ENCODE assay signal across 14 cellular contexts in genomic region chr19:18377026-18377425, GRCh38. TPM values are rescaled to one million over a fixed set of nuclear protein-coding genes. Genes with fewer than 3 reads are reported as not detected.
A peak's percentile ranks its signal among the peaks of the same experiment; 100 is the strongest.
DNase-seq lines count a peak whose midpoint lies in the region; ATAC-seq and TF ChIP-seq lines count a peak whose summit lies in the region.
"Had no signal": no experiment of that assay in that cellular context is flagged by ENCODE, and none has a peak within 500 bp of the region (broad histone marks: within the 10 kb centered on the region; RNA-seq: fewer than 3 reads in every experiment).

No MANE protein-coding gene starts in this region.

- no peaks in the 10 kb centered on the region for H4K20me1 ChIP-seq in MM.1S (ENCODE audit: insufficient read depth, low read length)

- no peak overlapping the region for H2AFZ ChIP-seq in MM.1S (ENCODE audit: low read length)

- CTCF ChIA-PET in WTC11 (lab: Charles Lee), result interaction anchor here (1.0 kb wide), 2 partner anchors 11 to 27 kb away, joined by 3 to 6 read pairs; no protein-coding TSS in a partner anchor

- TF ChIP-seq CTCF in WTC11 (IDR thresholded peaks at IDR 0.05) (no peak), neural crest cell (conservative IDR thresholded peaks at IDR 0.05) (no peak), MM.1S (IDR thresholded peaks at IDR 0.05; ENCODE audit: low read length) (no peak), lower leg skin (IDR thresholded peaks at IDR 0.05) (no peak)

- no peaks in the 10 kb centered on the region for H3F3A ChIP-seq in MM.1S (ENCODE audit: insufficient read depth, low read length)

- no peaks in the 10 kb centered on the region for H3K36me3 Mint-ChIP-seq in WTC11
- no peaks in the 10 kb centered on the region for H3K36me3 Mint-ChIP-seq in neural crest cell (ENCODE audit: low read depth)

- H3K27ac Mint-ChIP-seq in WTC11 (no peak overlapping the region), neural crest cell (ENCODE audit: unreplicated experiment) (peak overlapping the region; percentile 35)
- H3K27ac Mint-ChIP-seq: activated CD4-positive, alpha-beta memory T cell treated with anti-CD3 and anti-CD28 coated beads, Interleukin-2, amount 10 ng/mL, durations not matched to agents 7 days and 5 days; activated T-helper 17 cell treated with anti-CD3 and anti-CD28 coated beads, Interleukin-2, amount 50 U/mL, for 72 hours; stimulated activated naive CD8-positive, alpha-beta T cell treated with anti-CD3 and anti-CD28 coated beads, Interleukin-15, amount 100 ng/mL, for 72 hours had no signal

- no peak for TF ChIP-seq EP300 in Ishikawa (IDR thresholded peaks at IDR 0.05; ENCODE audit: borderline replicate concordance)

- POLR2A ChIA-PET in WTC11 (lab: Charles Lee), result no interaction called here

- peak; percentile 82 for DNase-seq in DMS153 (lab: John Stamatoyannopoulos, UW)
- no peak for DNase-seq in WTC11 (ENCODE audit: low spot score)
- no peak for DNase-seq in neural crest cell (ENCODE audit: low read depth, low spot score)
- no peak for DNase-seq in MM.1S
- DNase-seq in lower leg skin (ENCODE audit: low spot score in 2 of 2), result no peak
- DNase-seq in activated CD4-positive, alpha-beta T cell treated with anti-CD3 and anti-CD28 coated beads for 4 hours, result no peak
- DNase-seq: activated CD4-positive, alpha-beta memory T cell treated with anti-CD3 and anti-CD28 coated beads, Interleukin-2, amount 10 ng/mL, durations not matched to agents 7 days and 5 days; aorta; foreskin fibroblast; sigmoid colon; stimulated activated naive CD8-positive, alpha-beta T cell treated with anti-CD3 and anti-CD28 coated beads, Interleukin-15, amount 100 ng/mL, for 72 hours had no signal

- TF ChIP-seq POLR2A in lower leg skin (IDR thresholded peaks at IDR 0.05), result no peak

- H3K36me3 ChIP-seq in MM.1S (replicated peaks; ENCODE audit: insufficient read depth, low read length), result no peaks in the 10 kb centered on the region
- H3K36me3 ChIP-seq: sigmoid colon had no signal

- WGBS in lower leg skin, 2 donors, result 79 to 84% methylated on average over 6 of the region's 6 CpGs

- H3K4me3 Mint-ChIP-seq in WTC11, result no peak overlapping the region
- no peak overlapping the region for H3K4me3 Mint-ChIP-seq in neural crest cell
- H3K4me3 Mint-ChIP-seq: activated CD4-positive, alpha-beta memory T cell treated with anti-CD3 and anti-CD28 coated beads, Interleukin-2, amount 10 ng/mL, durations not matched to agents 7 days and 5 days; activated T-helper 17 cell treated with anti-CD3 and anti-CD28 coated beads, Interleukin-2, amount 50 U/mL, for 72 hours; stimulated activated naive CD8-positive, alpha-beta T cell treated with anti-CD3 and anti-CD28 coated beads, Interleukin-15, amount 100 ng/mL, for 72 hours had no signal

- no peaks in the 10 kb centered on the region for H3K79me2 ChIP-seq in MM.1S (ENCODE audit: low read length)

- H3K9me3 Mint-ChIP-seq in WTC11 (no peaks in the 10 kb centered on the region), neural crest cell (no peaks in the 10 kb centered on the region)
- H3K9me3 Mint-ChIP-seq: activated CD4-positive, alpha-beta memory T cell treated with anti-CD3 and anti-CD28 coated beads, Interleukin-2, amount 10 ng/mL, durations not matched to agents 7 days and 5 days; activated T-helper 17 cell treated with anti-CD3 and anti-CD28 coated beads, Interleukin-2, amount 50 U/mL, for 72 hours; stimulated activated naive CD8-positive, alpha-beta T cell treated with anti-CD3 and anti-CD28 coated beads, Interleukin-15, amount 100 ng/mL, for 72 hours had no signal

- peaks cover 6% of the 10 kb centered on the region for H3K4me1 ChIP-seq in MM.1S (ENCODE audit: low read length)

- H3K9me3 ChIP-seq in MM.1S (replicated peaks; ENCODE audit: insufficient read depth, low read length), result no peaks in the 10 kb centered on the region
- H3K9me3 ChIP-seq: sigmoid colon had no signal

- peaks cover 25% of the 10 kb centered on the region for H3K4me1 Mint-ChIP-seq in WTC11
- H3K4me1 Mint-ChIP-seq in neural crest cell, result peaks cover 16% of the 10 kb centered on the region

- H3K4me2 ChIP-seq in MM.1S (ENCODE audit: low read depth, low read length), result no peak overlapping the region

- no peak for ATAC-seq in WTC11
- ATAC-seq: activated T-helper 17 cell treated with anti-CD3 and anti-CD28 coated beads, Interleukin-2, amount 50 U/mL, for 72 hours; stimulated activated naive CD8-positive, alpha-beta T cell treated with anti-CD3 and anti-CD28 coated beads, Interleukin-15, amount 100 ng/mL, for 72 hours had no signal

- TF ChIP-seq RAD21 in Ishikawa (IDR thresholded peaks at IDR 0.05; ENCODE audit: low read depth), result no peak

- no peak overlapping the region for H3K27ac ChIP-seq in MM.1S (ENCODE audit: low read length)

- no peaks in the 10 kb centered on the region for H3K9me2 ChIP-seq in MM.1S (replicated peaks; ENCODE audit: insufficient read depth, low read length)

- H3K27me3 ChIP-seq in MM.1S (replicated peaks; ENCODE audit: insufficient read depth, low read length), result no peaks in the 10 kb centered on the region
- H3K27me3 ChIP-seq: sigmoid colon had no signal

- intact Hi-C loops in lower leg skin (cut with DNase I; ENCODE audit: low total_unique reads), result no loop called here

- H3K9ac ChIP-seq in MM.1S (ENCODE audit: low read length), result no peak overlapping the region

- H3K27me3 Mint-ChIP-seq in WTC11 (ENCODE audit: low read depth) (no peaks in the 10 kb centered on the region), neural crest cell (ENCODE audit: low read depth) (no peaks in the 10 kb centered on the region)
- H3K27me3 Mint-ChIP-seq: activated T-helper 17 cell treated with anti-CD3 and anti-CD28 coated beads, Interleukin-2, amount 50 U/mL, for 72 hours had no signal

- H3K4me3 ChIP-seq in MM.1S (ENCODE audit: low read length) (no peak overlapping the region), lower leg skin (ENCODE audit: low read depth, poor library complexity, severe bottlenecking) (no peak overlapping the region)
- H3K4me3 ChIP-seq: sigmoid colon had no signal

TF ChIP-seq in Ishikawa, 13 proteins besides CTCF, POLR2A, EP300 and RAD21:
- TF ChIP-seq TAF1 (IDR thresholded peaks at IDR 0.05; ENCODE audit: low read depth), result no peak
- 0 out of 2 replicates have a peak, but pooled peaks have one; percentile 32 for TF ChIP-seq TCF12 (IDR thresholded peaks at IDR 0.05; ENCODE audit: low read depth)

TF ChIP-seq in WTC11, 78 proteins besides CTCF, POLR2A, EP300 and RAD21:
- TF ChIP-seq ZNF423 (CRISPR knock-in tag; IDR thresholded peaks at IDR 0.05) (no peak), ZNF425 (CRISPR knock-in tag; conservative IDR thresholded peaks at IDR 0.05) (no peak), ZNF121 (CRISPR knock-in tag; IDR thresholded peaks at IDR 0.05) (peak; percentile 62; the same call in 1 of the 2 replicates)

RNA-seq across cellular contexts. Expression of gene GDF15, which starts 8.9 kb away (rescaled TPM):
- total RNA-seq in WTC11 (2021), result 18.3 to 27.3 TPM (median 19.1 TPM) in 3 replicates
- 1.2 TPM in 2 replicates for total RNA-seq in neural crest cell
- total RNA-seq in lower leg skin, result 1 to 10 TPM in 2 of 4 donors, under 1 TPM in 1, not detected in 1; 0.49 to 5.1 (median 4.5) TPM
- total RNA-seq: activated CD4-positive, alpha-beta memory T cell treated with anti-CD3 and anti-CD28 coated beads, Interleukin-2, amount 10 ng/mL, durations not matched to agents 7 days and 5 days had no signal

RNA-seq across cellular contexts. Expression of gene LRRC25, which starts 20.4 kb away (rescaled TPM):
- total RNA-seq in WTC11 (2021) (0.07 to 0.31 TPM (median 0.18 TPM) in 3 replicates), neural crest cell (not detected in 2 replicates), lower leg skin (1 to 10 TPM in 3 of 4 donors, not detected in 1; 1.2 to 3.4 (median 2.2) TPM)
- total RNA-seq: activated CD4-positive, alpha-beta memory T cell treated with anti-CD3 and anti-CD28 coated beads, Interleukin-2, amount 10 ng/mL, durations not matched to agents 7 days and 5 days; activated T-helper 17 cell treated with anti-CD3 and anti-CD28 coated beads, Interleukin-2, amount 50 U/mL, for 72 hours; RPMI7951 had no signal

RNA-seq across cellular contexts. Expression of gene PGPEP1, which starts 36.6 kb away (rescaled TPM):
- 39.2 to 68.1 TPM (median 40.8 TPM) in 3 replicates for total RNA-seq in WTC11 (2021)
- 5.2 and 8.3 TPM in 2 replicates for total RNA-seq in neural crest cell
- total RNA-seq in lower leg skin, result 1 to 10 TPM; 2.4 to 7.1 (median 4.8) TPM

RNA-seq across cellular contexts. Expression of gene SSBP4, which starts 42.2 kb away (rescaled TPM):
- total RNA-seq in WTC11 (2021) (44.5 to 51.2 TPM (median 47.4 TPM) in 3 replicates), neural crest cell (68.0 and 71.8 TPM in 2 replicates), lower leg skin (10 to 100 TPM; 28.8 to 42.0 (median 36.0) TPM)

RNA-seq across cellular contexts. Expression of gene LSM4, which starts 54.1 kb away (rescaled TPM):
- 373 to 434 TPM (median 409 TPM) in 3 replicates for total RNA-seq in WTC11 (2021)
- total RNA-seq in neural crest cell, result 283 and 292 TPM in 2 replicates
- total RNA-seq in lower leg skin, result 100 to 1,000 TPM in 2 of 4 donors, 10 to 100 TPM in 2; 59.7 to 149 (median 105) TPM
